In the genomic region with DNA sequence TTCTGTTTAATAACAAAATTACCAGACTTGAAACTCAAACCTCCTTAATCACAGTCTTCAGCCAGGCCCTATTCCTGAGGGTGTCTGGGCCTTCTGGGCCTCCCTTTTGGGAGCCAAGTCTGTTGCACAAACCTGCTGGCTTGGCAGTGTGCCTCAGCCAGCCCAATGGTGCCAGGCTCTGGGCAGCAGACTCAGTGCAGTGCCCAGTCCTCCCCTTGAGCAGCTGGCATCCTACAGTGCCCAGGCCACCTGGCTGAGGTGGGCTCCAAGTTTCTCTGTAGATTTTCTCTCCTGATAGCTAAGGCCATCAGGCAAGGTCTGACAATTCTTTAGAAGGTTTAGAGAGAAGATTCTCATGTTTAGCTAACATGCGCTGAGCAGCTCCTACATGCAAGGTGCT, we compare ENCODE assay signal across 6 cellular contexts. TPM values are rescaled to one million over a fixed set of nuclear protein-coding genes. Genes with fewer than 3 reads are reported as not detected.
"Had no signal": no experiment of that assay in that cellular context is flagged by ENCODE, and none has a peak within 500 bp of the region (broad histone marks: within the 10 kb centered on the region; RNA-seq: fewer than 3 reads in every experiment).

No MANE protein-coding gene starts in this region.

RNA-seq across cellular contexts. Expression of gene LGALS9B, which starts 10.1 kb away (rescaled TPM):
- total RNA-seq: GM23338, H1, H9, HepG2, HT-29, K562 had no signal
- polyA plus RNA-seq: GM23338, H1, HepG2, K562 had no signal
